9 cellular contexts compared by ENCODE assay signal in the genomic region with DNA sequence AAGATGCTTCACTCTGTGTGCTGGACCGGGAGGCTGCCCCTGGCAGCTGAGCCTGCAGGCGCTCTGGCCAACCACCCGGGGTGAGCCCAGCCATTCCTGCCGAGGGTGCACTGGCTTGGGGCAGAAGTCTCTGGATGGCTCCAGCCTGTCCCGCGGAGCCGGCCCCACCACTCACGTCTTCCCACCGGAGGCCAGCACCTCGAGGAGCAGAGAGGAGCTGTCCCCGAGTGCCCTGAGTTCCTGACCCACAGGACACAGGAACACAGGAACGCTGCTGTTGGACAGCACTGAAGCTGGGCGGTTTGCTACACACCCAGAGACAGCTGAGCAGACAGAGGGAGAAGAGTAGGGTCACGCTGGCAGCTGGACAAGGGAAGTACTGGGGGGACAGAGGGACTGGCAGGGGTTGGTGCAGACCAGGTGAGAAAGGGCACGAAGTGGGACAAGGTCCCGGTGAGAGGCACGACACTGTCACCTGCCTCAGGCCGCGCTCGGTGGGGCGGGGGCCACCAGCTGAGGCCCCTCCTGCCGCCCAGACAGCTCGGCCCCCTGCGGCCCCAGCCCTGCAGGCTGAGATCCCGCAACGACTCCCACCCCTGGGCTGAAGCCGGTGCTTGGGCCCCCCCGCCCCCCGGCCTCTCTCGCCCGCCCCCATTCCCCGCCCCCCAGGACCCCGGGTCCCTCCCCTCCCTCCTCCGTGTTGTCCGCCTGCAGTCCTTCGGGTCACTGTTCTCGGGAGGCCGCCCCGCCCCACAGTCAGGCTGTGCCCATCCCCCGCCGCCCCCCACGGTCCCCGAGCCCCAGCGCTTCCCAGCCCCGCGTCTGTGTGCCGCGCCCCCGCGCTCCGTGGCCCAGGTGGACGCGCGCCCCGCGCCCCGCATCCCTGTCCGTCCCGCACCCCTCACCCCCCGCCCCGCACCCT. TPM values are rescaled to one million over a fixed set of nuclear protein-coding genes. Genes with fewer than 3 reads are reported as not detected.
A peak's percentile ranks its signal among the peaks of the same experiment; 100 is the strongest.
DNase-seq lines count a peak whose midpoint lies in the region; ATAC-seq and TF ChIP-seq lines count a peak whose summit lies in the region.
"Had no signal": no experiment of that assay in that cellular context is flagged by ENCODE, and none has a peak within 500 bp of the region (broad histone marks: within the 10 kb centered on the region; RNA-seq: fewer than 3 reads in every experiment).

No MANE protein-coding gene starts in this region.

- H3K9me2 ChIP-seq in PC-3 (replicated peaks; ENCODE audit: low read length): no peaks in the 10 kb centered on the region

- peak overlapping the region; percentile 87 for H3K4me2 ChIP-seq in PC-3 (ENCODE audit: low read length)

- H3K79me2 ChIP-seq in PC-3 (ENCODE audit: low read length): peaks cover 10% of the 10 kb centered on the region

- H3K27ac ChIP-seq in PC-3 (ENCODE audit: low read length): no peak overlapping the region

- H3K4me3 ChIP-seq in PC-3 (ENCODE audit: low read length) (peak overlapping the region; percentile 60), fibroblast of pulmonary artery (replicated peaks; ENCODE audit: low read depth, low read length) (peak overlapping the region; percentile 19)

- H4K20me1 ChIP-seq in PC-3 (ENCODE audit: low read length): no peaks in the 10 kb centered on the region

- no peak for TF ChIP-seq CTCF in PC-3 (conservative IDR thresholded peaks at IDR 0.05; ENCODE audit: low read depth, low read length)
- no peak for TF ChIP-seq CTCF in fibroblast of pulmonary artery (IDR thresholded peaks at IDR 0.05; ENCODE audit: low read length, missing control alignments)

- H3K4me1 ChIP-seq in PC-3 (ENCODE audit: insufficient read depth, low read length): peaks cover 9% of the 10 kb centered on the region; the same call in 1 of the 2 replicates

- peak; percentile 17 for DNase-seq in Daoy (ENCODE audit: low read depth)
- peak; percentile 22 for DNase-seq in PC-3
- DNase-seq in fibroblast of pulmonary artery (ENCODE audit: low read depth): no peak
- DNase-seq in posterior vena cava (ENCODE audit: low spot score): peak; percentile 80
- DNase-seq in stimulated activated CD4-positive, alpha-beta T cell treated with anti-CD3 and anti-CD28 coated beads, Interleukin-12 subunit alpha, Interleukin-12 subunit beta, amount 100 ng/mL, for 4 hours: no peak
- DNase-seq in stimulated activated CD4-positive, alpha-beta T cell treated with anti-CD3 and anti-CD28 coated beads, Interleukin-2, amount 100 ng/mL, for 24 hours: no peak

- ATAC-seq in PC-3 (peak; percentile 50), GM18517 (IDR thresholded peaks at IDR 0.05; ENCODE audit: unreplicated experiment) (no peak), GM19351 (IDR thresholded peaks at IDR 0.05; ENCODE audit: unreplicated experiment) (no peak)

- H3K9ac ChIP-seq in PC-3 (ENCODE audit: low read length): no peak overlapping the region

- H3K36me3 ChIP-seq in PC-3 (ENCODE audit: low read depth, low read length): no peaks in the 10 kb centered on the region

- intact Hi-C loops in PC-3 (cut with micrococcal nuclease) (loop anchor here (2.0 kb wide), 1 partner anchor 76 kb away; no protein-coding TSS in a partner anchor), posterior vena cava (cut with DNase I) (loop anchor here in 1 of 2 donors (10.0 kb wide), 1 partner anchor 164 kb away; a partner anchor contains a TSS)

- POLR2A ChIA-PET in PC-3 (lab: Charles Lee; ENCODE audit: unreplicated experiment): interaction anchor here (0.5 kb wide), 1 partner anchor 131 kb away, joined by 4 read pairs; no protein-coding TSS in a partner anchor

- H3K9me3 ChIP-seq in PC-3 (ENCODE audit: low read length): no peaks in the 10 kb centered on the region

- no TSS peak for BruUV-seq in PC-3 (replicated peaks; lab: Mats Ljungman, UMichigan)

- no peaks in the 10 kb centered on the region for H3F3A ChIP-seq in PC-3 (ENCODE audit: low read length, unreplicated experiment)

- H3K27me3 ChIP-seq in PC-3 (ENCODE audit: low read length): no peaks in the 10 kb centered on the region

- CTCF ChIA-PET in PC-3 (lab: Charles Lee): interaction anchor here (1.3 kb wide), 1 partner anchor 26 kb away, joined by 4 read pairs; a partner anchor contains a TSS

- H2AFZ ChIP-seq in PC-3 (ENCODE audit: low read length): peak overlapping the region; percentile 73

RNA-seq across cellular contexts. Expression of a gene that starts 0.6 kb away (rescaled TPM):
- 3.0 and 4.9 TPM in 2 replicates for total RNA-seq in Daoy (2014; rRNA removed; shearing (Covaris generic))
- total RNA-seq in PC-3 (2014; rRNA removed): 52.9 and 87.9 TPM in 2 replicates
- 1 to 10 TPM in 1 of 2 donors, under 1 TPM in 1; 0.52 to 1.8 TPM for total RNA-seq in posterior vena cava

RNA-seq across cellular contexts. Expression of a gene that starts 25.3 kb away (rescaled TPM):
- 7.3 and 22.9 TPM in 2 replicates for total RNA-seq in Daoy (2014; rRNA removed; shearing (Covaris generic))
- total RNA-seq in PC-3 (2014; rRNA removed) (218 and 222 TPM in 2 replicates), posterior vena cava (under 1 TPM in 1 of 2 donors, not detected in 1; 0.10 TPM)
- total RNA-seq: frontal cortex had no signal

RNA-seq across cellular contexts. Expression of a gene that starts 46.1 kb away (rescaled TPM):
- 10.5 and 25.8 TPM in 2 replicates for total RNA-seq in Daoy (2014; rRNA removed; shearing (Covaris generic))
- total RNA-seq in PC-3 (2014; rRNA removed): 85.4 and 112 TPM in 2 replicates
- 10 to 100 TPM; 30.7 to 45.2 TPM for total RNA-seq in posterior vena cava

RNA-seq across cellular contexts. Expression of a gene that starts 48.0 kb away (rescaled TPM):
- total RNA-seq in Daoy (2014; rRNA removed; shearing (Covaris generic)): 16.9 and 22.8 TPM in 2 replicates
- total RNA-seq in PC-3 (2014; rRNA removed): 91.6 and 97.6 TPM in 2 replicates
- 1,000 to 10,000 TPM; 1,080 to 1,276 TPM for total RNA-seq in posterior vena cava

RNA-seq across cellular contexts. Expression of a gene that starts 54.8 kb away (rescaled TPM):
- 1.2 TPM in 2 replicates for total RNA-seq in Daoy (2014; rRNA removed; shearing (Covaris generic))
- total RNA-seq in PC-3 (2014; rRNA removed) (2.0 and 2.2 TPM in 2 replicates), posterior vena cava (100 to 1,000 TPM; 205 to 275 TPM)

Comparison
In these comparisons a context has a peak if more than half of its experiments do, and no peak if none do; other contexts are left out.
1. DNase-seq: peak in Daoy (single experiment), PC-3 (single experiment) and posterior vena cava (single experiment); none in fibroblast of pulmonary artery (single experiment), stimulated activated CD4-positive, alpha-beta T cell treated with anti-CD3 and anti-CD28 coated beads, Interleukin-12 subunit alpha, Interleukin-12 subunit beta, amount 100 ng/mL, for 4 hours (single experiment) and stimulated activated CD4-positive, alpha-beta T cell treated with anti-CD3 and anti-CD28 coated beads, Interleukin-2, amount 100 ng/mL, for 24 hours (0 of 2).